Comparison of ENCODE assay signal across 1 cellular context in the genomic region with DNA sequence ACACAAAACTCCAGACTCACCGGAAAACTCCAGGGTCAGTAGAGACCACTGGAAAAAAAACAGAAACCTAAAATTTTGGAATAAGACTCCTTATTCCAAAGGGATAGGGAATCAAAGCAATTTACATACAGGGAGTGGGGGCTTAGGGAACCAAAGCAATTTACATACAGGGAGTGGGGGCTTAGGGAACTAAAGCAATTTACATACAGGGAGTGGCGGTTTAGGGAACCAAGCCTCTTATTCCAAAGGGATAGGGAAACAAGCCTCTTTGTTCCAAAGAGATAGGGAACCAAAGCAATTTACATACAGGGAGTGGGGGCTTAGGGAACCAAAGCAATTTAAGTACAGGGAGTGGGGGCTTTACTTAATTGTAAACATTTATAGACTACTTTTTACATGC.
TF ChIP-seq lines count a peak whose summit lies in the region.

No MANE protein-coding gene starts in this region.

TF ChIP-seq in GM23338, 12 proteins besides CTCF, POLR2A, EP300 and RAD21 (continued from another document):
- TF ChIP-seq, protein P1, sequence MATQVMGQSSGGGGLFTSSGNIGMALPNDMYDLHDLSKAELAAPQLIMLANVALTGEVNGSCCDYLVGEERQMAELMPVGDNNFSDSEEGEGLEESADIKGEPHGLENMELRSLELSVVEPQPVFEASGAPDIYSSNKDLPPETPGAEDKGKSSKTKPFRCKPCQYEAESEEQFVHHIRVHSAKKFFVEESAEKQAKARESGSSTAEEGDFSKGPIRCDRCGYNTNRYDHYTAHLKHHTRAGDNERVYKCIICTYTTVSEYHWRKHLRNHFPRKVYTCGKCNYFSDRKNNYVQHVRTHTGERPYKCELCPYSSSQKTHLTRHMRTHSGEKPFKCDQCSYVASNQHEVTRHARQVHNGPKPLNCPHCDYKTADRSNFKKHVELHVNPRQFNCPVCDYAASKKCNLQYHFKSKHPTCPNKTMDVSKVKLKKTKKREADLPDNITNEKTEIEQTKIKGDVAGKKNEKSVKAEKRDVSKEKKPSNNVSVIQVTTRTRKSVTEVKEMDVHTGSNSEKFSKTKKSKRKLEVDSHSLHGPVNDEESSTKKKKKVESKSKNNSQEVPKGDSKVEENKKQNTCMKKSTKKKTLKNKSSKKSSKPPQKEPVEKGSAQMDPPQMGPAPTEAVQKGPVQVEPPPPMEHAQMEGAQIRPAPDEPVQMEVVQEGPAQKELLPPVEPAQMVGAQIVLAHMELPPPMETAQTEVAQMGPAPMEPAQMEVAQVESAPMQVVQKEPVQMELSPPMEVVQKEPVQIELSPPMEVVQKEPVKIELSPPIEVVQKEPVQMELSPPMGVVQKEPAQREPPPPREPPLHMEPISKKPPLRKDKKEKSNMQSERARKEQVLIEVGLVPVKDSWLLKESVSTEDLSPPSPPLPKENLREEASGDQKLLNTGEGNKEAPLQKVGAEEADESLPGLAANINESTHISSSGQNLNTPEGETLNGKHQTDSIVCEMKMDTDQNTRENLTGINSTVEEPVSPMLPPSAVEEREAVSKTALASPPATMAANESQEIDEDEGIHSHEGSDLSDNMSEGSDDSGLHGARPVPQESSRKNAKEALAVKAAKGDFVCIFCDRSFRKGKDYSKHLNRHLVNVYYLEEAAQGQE (IDR thresholded peaks at IDR 0.05; ENCODE audit: unreplicated experiment): no peak
